Comparison of ENCODE assay signal across 14 cellular contexts in the genomic region with DNA sequence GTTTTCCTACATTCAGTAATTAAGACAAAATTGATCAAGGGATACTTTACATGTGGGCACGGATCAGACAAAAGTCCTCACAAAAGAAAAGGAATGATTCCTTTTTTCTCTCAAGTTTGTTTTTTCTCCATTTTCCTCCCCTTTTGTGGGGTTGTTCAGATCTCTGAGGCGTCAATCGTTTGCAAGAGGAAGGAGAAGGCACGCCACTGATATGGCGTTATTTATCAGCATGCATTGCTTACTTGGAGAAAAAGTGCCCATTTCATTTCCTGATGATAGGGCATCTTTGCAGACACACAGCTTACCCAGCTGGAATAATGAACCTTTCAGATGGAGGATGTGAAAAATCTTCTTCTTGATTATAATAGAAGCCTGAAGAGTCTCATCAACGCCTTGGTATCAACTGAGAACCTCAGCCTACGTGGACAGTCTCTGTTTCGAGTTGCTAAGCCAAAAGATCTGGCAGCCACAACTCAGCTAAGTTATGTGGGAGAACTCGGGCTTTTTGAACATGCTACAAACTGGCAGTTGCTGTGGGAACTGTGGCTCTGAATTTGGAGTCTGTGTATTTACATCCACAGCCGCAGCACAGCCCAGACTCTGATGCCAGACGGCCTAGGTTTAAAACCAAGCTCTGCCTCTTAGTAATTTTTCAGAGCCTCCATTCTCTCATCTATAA. TPM values are rescaled to one million over a fixed set of nuclear protein-coding genes. Genes with fewer than 3 reads are reported as not detected.
A peak's percentile ranks its signal among the peaks of the same experiment; 100 is the strongest.
DNase-seq lines count a peak whose midpoint lies in the region; ATAC-seq, FAIRE-seq and TF ChIP-seq lines count a peak whose summit lies in the region.
"Had no signal": no experiment of that assay in that cellular context is flagged by ENCODE, and none has a peak within 500 bp of the region (broad histone marks: within the 10 kb centered on the region; RNA-seq: fewer than 3 reads in every experiment).

No MANE protein-coding gene starts in this region.

- peaks cover 80% of the 10 kb centered on the region for H3K4me1 Mint-ChIP-seq in activated naive CD8-positive, alpha-beta T cell treated with anti-CD3 and anti-CD28 coated beads for 36 hours

- H3K79me2 ChIP-seq in OCI-LY7 (ENCODE audit: insufficient read depth, low read depth, low read length): peaks cover 36% of the 10 kb centered on the region; the same call in 1 of the 2 replicates

- CTCF ChIA-PET in OCI-LY7 (lab: Charles Lee; ENCODE audit: unreplicated experiment): interaction anchor here (1.0 to 1.4 kb wide), 3 partner anchors 10 to 42 kb away, joined by 4 read pairs; no protein-coding TSS in a partner anchor

- H3K9me3 ChIP-seq in OCI-LY7 (ENCODE audit: low read length): peaks cover 8% of the 10 kb centered on the region; the same call in 1 of the 2 replicates
- H3K9me3 ChIP-seq: SK-N-SH had no signal

- no peaks in the 10 kb centered on the region for H4K20me1 ChIP-seq in OCI-LY7 (ENCODE audit: insufficient read depth, low read length)

- H3K27me3 Mint-ChIP-seq in activated naive CD8-positive, alpha-beta T cell treated with anti-CD3 and anti-CD28 coated beads for 36 hours: no peaks in the 10 kb centered on the region

- peak overlapping the region; percentile 73 for H3K4me3 Mint-ChIP-seq in activated naive CD8-positive, alpha-beta T cell treated with anti-CD3 and anti-CD28 coated beads for 36 hours

- peak overlapping the region; percentile 66; the same call in 1 of the 2 replicates for H2AFZ ChIP-seq in OCI-LY7 (ENCODE audit: low read length)

- no peaks in the 10 kb centered on the region for H3K9me2 ChIP-seq in OCI-LY7 (ENCODE audit: insufficient read depth, low read length)
- H3K9me2 ChIP-seq: SK-N-SH had no signal

- peaks cover 23% of the 10 kb centered on the region for H3K36me3 ChIP-seq in OCI-LY7 (ENCODE audit: insufficient read depth, low read length)

- H3K4me1 ChIP-seq in OCI-LY7 (ENCODE audit: insufficient read depth, low read length, poor library complexity, severe bottlenecking): peaks cover 53% of the 10 kb centered on the region

- peak overlapping the region; percentile 94 for H3K27ac Mint-ChIP-seq in activated naive CD8-positive, alpha-beta T cell treated with anti-CD3 and anti-CD28 coated beads for 36 hours

- BruUV-seq in OCI-LY7 (replicated peaks; lab: Mats Ljungman, UMichigan): no TSS peak

- H3K4me3 ChIP-seq in OCI-LY7 (ENCODE audit: low read depth, low read length, poor library complexity, severe bottlenecking): peak overlapping the region; percentile 32

- H3K36me3 Mint-ChIP-seq in activated naive CD8-positive, alpha-beta T cell treated with anti-CD3 and anti-CD28 coated beads for 36 hours: peaks cover 65% of the 10 kb centered on the region

- ATAC-seq in sciatic nerve: peak; percentile 40
- ATAC-seq in HG03139 (IDR thresholded peaks at IDR 0.05; ENCODE audit: unreplicated experiment): no peak
- ATAC-seq in GM18520 (IDR thresholded peaks at IDR 0.05; ENCODE audit: unreplicated experiment): no peak

- FAIRE-seq in GM12891 (lab: Jason Lieb, UNC): peak; percentile 51
- FAIRE-seq: HTR-8/SVneo had no signal

- H3K9me3 Mint-ChIP-seq in activated naive CD8-positive, alpha-beta T cell treated with anti-CD3 and anti-CD28 coated beads for 36 hours: peaks cover 8% of the 10 kb centered on the region

- DNase-seq in GM12891 (ENCODE audit: insufficient read length, low spot score): no peak
- no peak for DNase-seq in OCI-LY7 (ENCODE audit: low spot score)
- DNase-seq in activated naive CD8-positive, alpha-beta T cell treated with anti-CD3 and anti-CD28 coated beads for 36 hours: peak; percentile 60
- DNase-seq in sciatic nerve (ENCODE audit: low spot score): no peak
- no peak for DNase-seq in ACHN
- DNase-seq in COLO829 (ENCODE audit: low spot score): no peak
- DNase-seq: amniotic stem cell, DMS79, left cardiac atrium, NCI-H2171, SK-N-SH had no signal

- intact Hi-C loops in OCI-LY7 (cut with micrococcal nuclease; ENCODE audit: unreplicated experiment): no loop called here
- intact Hi-C loops in sciatic nerve (cut with DNase I): no loop called here

- POLR2A ChIA-PET in OCI-LY7 (lab: Charles Lee): interaction anchor here (1.1 to 5.7 kb wide), 13 partner anchors 9 to 118 kb away, joined by 3 to 54 read pairs (median 6); no protein-coding TSS in a partner anchor

- no peak for TF ChIP-seq CTCF in OCI-LY7 (conservative IDR thresholded peaks at IDR 0.05; ENCODE audit: low read length)

- in situ Hi-C loops in ACHN (cut with HindIII; ENCODE audit: low pct_ligation_motif_present, low pct_unique_long_range_greater_than_20kb, low sequenced_read_pairs): no loop called here

- H3K4me2 ChIP-seq in OCI-LY7 (ENCODE audit: low read length): peak overlapping the region; percentile 74
- H3K4me2 ChIP-seq: SK-N-SH had no signal

- H3K27ac ChIP-seq in OCI-LY7 (ENCODE audit: low read depth, low read length, poor library complexity, severe bottlenecking): peak overlapping the region; percentile 64

- no peak for TF ChIP-seq POLR2A in GM12891 (IDR thresholded peaks at IDR 0.05; ENCODE audit: low read depth, low read length)

TF ChIP-seq in GM12891, 5 proteins besides CTCF, POLR2A, EP300 and RAD21:
- TF ChIP-seq POLR2AphosphoS5 (IDR thresholded peaks at IDR 0.05; ENCODE audit: low read depth, low read length) (no peak), POU2F2 (IDR thresholded peaks at IDR 0.05; ENCODE audit: low read depth, low read length) (no peak), TAF1 (IDR thresholded peaks at IDR 0.05; ENCODE audit: low read depth, low read length) (no peak), SPI1 (IDR thresholded peaks at IDR 0.05; ENCODE audit: low read depth, low read length) (no peak), PAX5 (IDR thresholded peaks at IDR 0.05; ENCODE audit: insufficient read depth, low read length, severe bottlenecking) (no peak)

RNA-seq across cellular contexts. Expression of gene RIPOR2, which starts 36.0 kb away (rescaled TPM):
- polyA plus RNA-seq in GM12891 (2012; ENCODE audit: low read depth, missing spikeins): 20.5 TPM
- 18.0 and 18.7 TPM in 2 replicates for total RNA-seq in OCI-LY7 (2014; rRNA removed; shearing (Covaris generic))
- total RNA-seq in OCI-LY7 (2022) (28.5 and 28.9 TPM in 2 replicates), sciatic nerve (17.0 TPM)
- 10 to 100 TPM; 75.2 to 80.0 TPM for total RNA-seq in activated naive CD8-positive, alpha-beta T cell treated with anti-CD3 and anti-CD28 coated beads for 36 hours
